In the genomic region with DNA sequence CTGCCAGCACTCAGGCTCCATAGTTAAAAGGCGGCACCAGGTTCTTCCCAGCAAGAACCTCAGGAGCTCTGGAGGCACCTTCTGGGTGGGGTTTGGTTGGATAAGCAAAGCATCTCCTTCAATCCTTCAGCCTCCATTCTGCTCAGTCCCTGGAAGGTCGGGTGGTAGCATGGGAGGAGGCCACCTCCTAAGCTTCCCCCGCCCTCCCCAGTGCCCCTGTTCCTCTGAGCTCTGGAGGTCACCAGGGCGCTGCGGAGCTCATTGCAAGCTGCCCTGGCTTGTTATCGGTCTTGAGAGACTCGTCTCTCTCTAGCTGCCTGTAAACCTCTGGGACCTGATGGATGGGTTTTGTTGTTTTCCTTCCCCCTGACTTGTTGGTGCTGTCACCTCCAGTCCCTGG, we compare ENCODE assay signal across 18 cellular contexts.
A peak's percentile ranks its signal among the peaks of the same experiment; 100 is the strongest.
DNase-seq lines count a peak whose midpoint lies in the region; ATAC-seq, FAIRE-seq and TF ChIP-seq lines count a peak whose summit lies in the region.
"Had no signal": no experiment of that assay in that cellular context is flagged by ENCODE, and none has a peak within 500 bp of the region (broad histone marks: within the 10 kb centered on the region; RNA-seq: fewer than 3 reads in every experiment).

No MANE protein-coding gene starts in this region.

- intact Hi-C loops in PC-9 (cut with micrococcal nuclease; ENCODE audit: unreplicated experiment): loop anchor here (2.0 to 10.0 kb wide), 8 partner anchors 97 to 1007 kb away; no protein-coding TSS in a partner anchor
- intact Hi-C loops in kidney (cut with DNase I): no loop called here

- H3K9me2 ChIP-seq in PC-9 (ENCODE audit: insufficient read depth): no peaks in the 10 kb centered on the region
- H3K9me2 ChIP-seq in hepatocyte (replicated peaks; ENCODE audit: insufficient read depth): no peaks in the 10 kb centered on the region

- POLR2A ChIA-PET in PC-9 (lab: Charles Lee; ENCODE audit: unreplicated experiment): no interaction called here

- H3K9ac ChIP-seq in kidney (ENCODE audit: low read length in 2 of 2): no peak overlapping the region

- H3K36me3 ChIP-seq in PC-9 (ENCODE audit: low read depth): no peaks in the 10 kb centered on the region
- no peaks in the 10 kb centered on the region for H3K36me3 ChIP-seq in kidney (ENCODE audit: control insufficient read depth in 1 of 2, insufficient read depth in 2 of 2, low read length in 2 of 2)
- no peaks in the 10 kb centered on the region for H3K36me3 ChIP-seq in small intestine (ENCODE audit: control insufficient read depth in 2 of 2, insufficient read depth in 2 of 2, low read length in 2 of 2)
- no peaks in the 10 kb centered on the region for H3K36me3 ChIP-seq in hepatocyte (replicated peaks; ENCODE audit: insufficient read depth, low read depth)

- no TSS peak for BruUV-seq in PC-9 (replicated peaks; lab: Mats Ljungman, UMichigan)

- H3K27me3 ChIP-seq in PC-9 (ENCODE audit: insufficient read depth, low read depth) (no peaks in the 10 kb centered on the region), small intestine (ENCODE audit: control insufficient read depth in 2 of 2, insufficient read depth in 2 of 2, low read length in 2 of 2) (no peaks in the 10 kb centered on the region), hepatocyte (peaks cover 7% of the 10 kb centered on the region)

- CTCF ChIA-PET in PC-9 (lab: Charles Lee): no interaction called here

- no peak for FAIRE-seq in kidney (lab: Jason Lieb, UNC)
- FAIRE-seq in small intestine (lab: Jason Lieb, UNC): no peak
- FAIRE-seq: A549, G401.6, HepG2, K562 had no signal

- WGBS in small intestine, 3 donors: 39 to 85% (median 81%) methylated on average over 7 of the region's 7 CpGs
- 89% methylated on average over 7 of the region's 7 CpGs for WGBS in hepatocyte (ENCODE audit: low lambda C conversion rate, missing lambda C conversion rate)

- peaks cover 28% of the 10 kb centered on the region for H3F3A ChIP-seq in PC-9 (ENCODE audit: insufficient read depth, low read depth)

- H3K4me1 ChIP-seq in PC-9 (replicated peaks; ENCODE audit: insufficient read depth) (peaks cover 60% of the 10 kb centered on the region), kidney (ENCODE audit: control insufficient read depth in 1 of 2, insufficient read depth in 1 of 2, low read depth in 1 of 2, low read length in 2 of 2) (peaks cover 10 to 11% of the 10 kb centered on the region in 2 donors), small intestine (ENCODE audit: control insufficient read depth in 2 of 2, insufficient read depth in 1 of 2, low read depth in 1 of 2, low read length in 1 of 2) (peaks cover 0 to 9% of the 10 kb centered on the region in 2 donors), hepatocyte (ENCODE audit: insufficient read depth) (peaks cover 4% of the 10 kb centered on the region)

- no peak for TF ChIP-seq CTCF in C4-2B (conservative IDR thresholded peaks at IDR 0.05)
- no peak for TF ChIP-seq CTCF in PC-9 (conservative IDR thresholded peaks at IDR 0.05)
- no peak for TF ChIP-seq CTCF in kidney (IDR thresholded peaks at IDR 0.05; ENCODE audit: borderline replicate concordance, extremely low read depth, insufficient read depth)
- TF ChIP-seq CTCF in hepatocyte (IDR thresholded peaks at IDR 0.05; ENCODE audit: poor library complexity): no peak

- H3K27ac ChIP-seq in C4-2B (peak overlapping the region; percentile 72), PC-9 (no peak overlapping the region), kidney (ENCODE audit: low read depth in 2 of 2, low read length in 2 of 2) (no peak overlapping the region), small intestine (ENCODE audit: low read depth in 1 of 2, low read length in 1 of 2) (no peak overlapping the region), hepatocyte (no peak overlapping the region)
- H3K27ac ChIP-seq: A549, SK-N-MC had no signal

- no peak overlapping the region for H3K4me3 ChIP-seq in PC-9
- H3K4me3 ChIP-seq in kidney (ENCODE audit: low read length in 2 of 2): no peak overlapping the region
- no peak overlapping the region for H3K4me3 ChIP-seq in small intestine (ENCODE audit: low read depth in 1 of 2, low read length in 2 of 2)
- no peak overlapping the region for H3K4me3 ChIP-seq in hepatocyte
- H3K4me3 ChIP-seq: A549, K562, SK-N-MC had no signal

- no peaks in the 10 kb centered on the region for H4K20me1 ChIP-seq in PC-9 (ENCODE audit: insufficient read depth)
- H4K20me1 ChIP-seq in hepatocyte (ENCODE audit: insufficient read depth, poor library complexity, severe bottlenecking): no peaks in the 10 kb centered on the region

- H3K4me2 ChIP-seq in PC-9 (0 out of 2 replicates have a peak overlapping the region, but pooled peaks have one; percentile 30), hepatocyte (no peak overlapping the region)
- H3K4me2 ChIP-seq: A549 had no signal

- H2AFZ ChIP-seq in PC-9 (no peak overlapping the region), hepatocyte (no peak overlapping the region)

- no peak for DNase-seq in PC-9
- DNase-seq in kidney: peak; percentile 50
- peak; percentile 44 for DNase-seq in small intestine
- no peak for DNase-seq in DMS79 (lab: John Stamatoyannopoulos, UW)
- DNase-seq in hepatocyte (ENCODE audit: low spot score): no peak
- DNase-seq: H7, HFFc6, NCI-H1092, NCI-H1436, NCI-H1930, SHP77 treated with DMSO at 0.1 percent for 48 hours had no signal

- H3K79me2 ChIP-seq in PC-9 (ENCODE audit: low read depth) (no peaks in the 10 kb centered on the region), hepatocyte (no peaks in the 10 kb centered on the region)

- ATAC-seq in HG03342 (IDR thresholded peaks at IDR 0.05; ENCODE audit: unreplicated experiment): no peak
- ATAC-seq: K562 had no signal

- H3K9me3 ChIP-seq in PC-9 (ENCODE audit: insufficient read depth, low read depth): no peaks in the 10 kb centered on the region
- H3K9me3 ChIP-seq in kidney (ENCODE audit: control insufficient read depth in 1 of 2, low read length in 2 of 2): no peaks in the 10 kb centered on the region
- H3K9me3 ChIP-seq in small intestine (ENCODE audit: control insufficient read depth, low read depth): no peaks in the 10 kb centered on the region
- H3K9me3 ChIP-seq in hepatocyte (ENCODE audit: low read depth): no peaks in the 10 kb centered on the region
- H3K9me3 ChIP-seq: A549 had no signal

Comparison
In these comparisons a context has a peak if more than half of its experiments do, and no peak if none do; other contexts are left out.
1. DNase-seq: peak in kidney (single experiment) and small intestine (single experiment); none in PC-9 (0 of 2), DMS79 (single experiment) and hepatocyte (single experiment).